Comparison of ENCODE assay signal across 25 cellular contexts in genomic region chr1:207971511-207972224, GRCh38.
"Had no signal": no experiment of that assay in that cellular context is flagged by ENCODE, and none has a peak within 500 bp of the region (broad histone marks: within the 10 kb centered on the region; RNA-seq: fewer than 3 reads in every experiment).

No MANE protein-coding gene starts in this region.

- H3K4me3 Mint-ChIP-seq: activated naive CD8-positive, alpha-beta T cell treated with anti-CD3 and anti-CD28 coated beads, Interleukin-2, amount 10 ng/mL, durations not matched to agents 7 days and 5 days; activated T-cell treated with anti-CD3 and anti-CD28 coated beads, Interleukin-2, amount 50 U/mL, for 4 hours; immature natural killer cell; mesothelial cell of epicardium; natural killer cell treated with Interleukin-12 subunit alpha and Interleukin-12 subunit beta and Interleukin-15 and Interleukin-18, amount 100 ng/mL, for 72 hours; stimulated activated memory B cell treated with anti-CD40 and anti-IgM and Interleukin-4, amounts not matched to agents 10 μg/mL and 1 μg/mL and 100 μg/mL, for 72 hours; T-helper 1 cell treated with Interleukin-12 subunit alpha and Interleukin-12 subunit beta and Interleukin-4 antibody, amounts not matched to agents 30 μg/mL and 1 μg/mL, for 36 hours had no signal

- DNase-seq: activated CD4-positive, alpha-beta T cell treated with anti-CD3 and anti-CD28 coated beads for 4 hours; activated CD4-positive, alpha-beta T cell treated with anti-CD3 and anti-CD28 coated beads, Interleukin-2, amount 50 U/mL, for 48 hours; activated CD4-positive, CD25-positive, alpha-beta regulatory T cell; activated CD8-positive, alpha-beta memory T cell treated with anti-CD3 and anti-CD28 coated beads, Interleukin-2, amount 50 U/mL, for 48 hours; activated naive CD4-positive, alpha-beta T cell; activated naive CD8-positive, alpha-beta T cell treated with anti-CD3 and anti-CD28 coated beads, Interleukin-2, amount 10 ng/mL, durations not matched to agents 7 days and 5 days; activated T-cell treated with anti-CD3 and anti-CD28 coated beads, Interleukin-2, amount 50 U/mL, for 4 hours; amniotic stem cell; cerebellar nuclear complex; foreskin fibroblast; immature natural killer cell; left ventricle myocardium inferior; mammary epithelial cell; nucleus accumbens; small intestine; stimulated activated CD4-positive, alpha-beta T cell treated with anti-CD3 and anti-CD28 coated beads, Interleukin-2, amount 100 ng/mL, for 24 hours; stomach; T1000; upper lobe of left lung had no signal

- ATAC-seq: activated T-cell treated with anti-CD3 and anti-CD28 coated beads, Interleukin-2, amount 50 U/mL, for 4 hours; natural killer cell treated with Interleukin-12 subunit alpha and Interleukin-12 subunit beta and Interleukin-15 and Interleukin-18, amount 100 ng/mL, for 72 hours; sciatic nerve; stimulated activated memory B cell treated with anti-CD40 and anti-IgM and Interleukin-4, amounts not matched to agents 10 μg/mL and 1 μg/mL and 100 μg/mL, for 72 hours had no signal

- H3K27ac Mint-ChIP-seq: activated naive CD8-positive, alpha-beta T cell treated with anti-CD3 and anti-CD28 coated beads, Interleukin-2, amount 10 ng/mL, durations not matched to agents 7 days and 5 days; activated T-helper 2 cell treated with anti-CD3 and anti-CD28 coated beads, Interferon-gamma antibody, Interleukin-2, Interleukin-4, amounts not matched to agents 10 μg/mL and 5 μg/mL and 100 μg/mL, durations not matched to agents 14 hours and 24 hours and 36 hours; immature natural killer cell; mesothelial cell of epicardium; natural killer cell treated with Interleukin-12 subunit alpha and Interleukin-12 subunit beta and Interleukin-15 and Interleukin-18, amount 100 ng/mL, for 72 hours; stimulated activated memory B cell treated with anti-CD40 and anti-IgM and Interleukin-4, amounts not matched to agents 10 μg/mL and 1 μg/mL and 100 μg/mL, for 72 hours; T-helper 1 cell treated with Interleukin-12 subunit alpha and Interleukin-12 subunit beta and Interleukin-4 antibody, amounts not matched to agents 30 μg/mL and 1 μg/mL, for 36 hours had no signal

- H3K9me3 Mint-ChIP-seq: activated naive CD8-positive, alpha-beta T cell treated with anti-CD3 and anti-CD28 coated beads, Interleukin-2, amount 10 ng/mL, durations not matched to agents 7 days and 5 days; activated T-cell treated with anti-CD3 and anti-CD28 coated beads, Interleukin-2, amount 50 U/mL, for 4 hours; activated T-helper 2 cell treated with anti-CD3 and anti-CD28 coated beads, Interferon-gamma antibody, Interleukin-2, Interleukin-4, amounts not matched to agents 10 μg/mL and 5 μg/mL and 100 μg/mL, durations not matched to agents 14 hours and 24 hours and 36 hours; immature natural killer cell; mesothelial cell of epicardium; natural killer cell treated with Interleukin-12 subunit alpha and Interleukin-12 subunit beta and Interleukin-15 and Interleukin-18, amount 100 ng/mL, for 72 hours; stimulated activated memory B cell treated with anti-CD40 and anti-IgM and Interleukin-4, amounts not matched to agents 10 μg/mL and 1 μg/mL and 100 μg/mL, for 72 hours; T-helper 1 cell treated with Interleukin-12 subunit alpha and Interleukin-12 subunit beta and Interleukin-4 antibody, amounts not matched to agents 30 μg/mL and 1 μg/mL, for 36 hours had no signal

- H3K4me1 Mint-ChIP-seq: activated naive CD8-positive, alpha-beta T cell treated with anti-CD3 and anti-CD28 coated beads, Interleukin-2, amount 10 ng/mL, durations not matched to agents 7 days and 5 days; immature natural killer cell had no signal

- H3K36me3 Mint-ChIP-seq: activated naive CD8-positive, alpha-beta T cell treated with anti-CD3 and anti-CD28 coated beads, Interleukin-2, amount 10 ng/mL, durations not matched to agents 7 days and 5 days; immature natural killer cell; mesothelial cell of epicardium; natural killer cell treated with Interleukin-12 subunit alpha and Interleukin-12 subunit beta and Interleukin-15 and Interleukin-18, amount 100 ng/mL, for 72 hours; stimulated activated memory B cell treated with anti-CD40 and anti-IgM and Interleukin-4, amounts not matched to agents 10 μg/mL and 1 μg/mL and 100 μg/mL, for 72 hours had no signal
